In genomic region chr21:42237161-42237560, GRCh38 we compare ENCODE assay signal across 1 cellular context.
TF ChIP-seq lines count a peak whose summit lies in the region.

No MANE protein-coding gene starts in this region.

TF ChIP-seq in GM23338, 12 proteins besides CTCF, POLR2A, EP300 and RAD21 (continued from another document):
- TF ChIP-seq, protein P1, sequence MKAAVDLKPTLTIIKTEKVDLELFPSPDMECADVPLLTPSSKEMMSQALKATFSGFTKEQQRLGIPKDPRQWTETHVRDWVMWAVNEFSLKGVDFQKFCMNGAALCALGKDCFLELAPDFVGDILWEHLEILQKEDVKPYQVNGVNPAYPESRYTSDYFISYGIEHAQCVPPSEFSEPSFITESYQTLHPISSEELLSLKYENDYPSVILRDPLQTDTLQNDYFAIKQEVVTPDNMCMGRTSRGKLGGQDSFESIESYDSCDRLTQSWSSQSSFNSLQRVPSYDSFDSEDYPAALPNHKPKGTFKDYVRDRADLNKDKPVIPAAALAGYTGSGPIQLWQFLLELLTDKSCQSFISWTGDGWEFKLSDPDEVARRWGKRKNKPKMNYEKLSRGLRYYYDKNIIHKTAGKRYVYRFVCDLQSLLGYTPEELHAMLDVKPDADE (IDR thresholded peaks at IDR 0.05): no peak
- TF ChIP-seq NANOG (IDR thresholded peaks at IDR 0.05; ENCODE audit: borderline replicate concordance): no peak
- no peak for TF ChIP-seq POLR2AphosphoS5 (IDR thresholded peaks at IDR 0.05; ENCODE audit: low read depth)
- TF ChIP-seq EZH2phosphoT487 (IDR thresholded peaks at IDR 0.05; ENCODE audit: unreplicated experiment): no peak
- no peak for TF ChIP-seq ZNF462 (CRISPR knock-in tag; IDR thresholded peaks at IDR 0.05)
- no peak for TF ChIP-seq CREB1 (CRISPR knock-in tag; IDR thresholded peaks at IDR 0.05; ENCODE audit: low read depth)
- TF ChIP-seq EZH2 (IDR thresholded peaks at IDR 0.05; ENCODE audit: low read depth, unreplicated experiment): no peak
- no peak for TF ChIP-seq ZNF331 (CRISPR knock-in tag; IDR thresholded peaks at IDR 0.05; ENCODE audit: low read depth)
- TF ChIP-seq ZNF114 (CRISPR knock-in tag; IDR thresholded peaks at IDR 0.05): no peak
